Comparison of ENCODE assay signal across 20 cellular contexts in genomic region chr18:52569492-52569891, GRCh38.
DNase-seq lines count a peak whose midpoint lies in the region; ATAC-seq and TF ChIP-seq lines count a peak whose summit lies in the region.
"Had no signal": no experiment of that assay in that cellular context is flagged by ENCODE, and none has a peak within 500 bp of the region (broad histone marks: within the 10 kb centered on the region; RNA-seq: fewer than 3 reads in every experiment).

No MANE protein-coding gene starts in this region.

- TF ChIP-seq CTCF in RWPE2 (IDR thresholded peaks at IDR 0.05; ENCODE audit: poor library complexity, severe bottlenecking) (no peak), choroid plexus epithelial cell (conservative IDR thresholded peaks at IDR 0.05; ENCODE audit: low read depth, low read length) (no peak), suprapubic skin (IDR thresholded peaks at IDR 0.05) (no peak), thyroid gland (IDR thresholded peaks at IDR 0.05) (no peak)

- DNase-seq in HT1080 (ENCODE audit: low read depth) (peak; percentile 88), RWPE2 (ENCODE audit: low spot score) (no peak), choroid plexus epithelial cell (ENCODE audit: low read depth) (peak; percentile 25), SIG-M5 (lab: John Stamatoyannopoulos, UW) (no peak), suprapubic skin (ENCODE audit: low spot score in 2 of 2) (no peak), thyroid gland (no peak)
- DNase-seq in activated CD8-positive, alpha-beta memory T cell treated with anti-CD3 and anti-CD28 coated beads for 24 hours: no peak
- DNase-seq: DMS79, KG1, NCI-H1092 treated with DMSO at 0.1 percent for 48 hours, NCI-H146, NCI-H2029 treated with DMSO at 0.1 percent for 48 hours, NCI-H226, NCI-H510A treated with DMSO at 0.1 percent for 48 hours, NCI-H774, OCI-M1, Right ventricle myocardium superior had no signal

- H3K4me3 ChIP-seq in RWPE2 (ENCODE audit: severe bottlenecking): no peak overlapping the region
- H3K4me3 ChIP-seq in choroid plexus epithelial cell (ENCODE audit: low read depth, low read length): no peak overlapping the region
- H3K4me3 ChIP-seq in suprapubic skin: no peak overlapping the region
- H3K4me3 ChIP-seq in thyroid gland (replicated peaks in 1 of 3): no peak overlapping the region
- H3K4me3 ChIP-seq: SK-N-MC had no signal

- no peak for TF ChIP-seq POLR2A in suprapubic skin (IDR thresholded peaks at IDR 0.05)
- TF ChIP-seq POLR2A in thyroid gland (IDR thresholded peaks at IDR 0.05): no peak

- peak; percentile 44; the same call in 2 of the 3 replicates for ATAC-seq in RWPE2 (ENCODE audit: low read depth)
- ATAC-seq: HCT116 had no signal

- H3K36me3 ChIP-seq in RWPE2 (ENCODE audit: low read depth): no peaks in the 10 kb centered on the region
- H3K36me3 ChIP-seq in suprapubic skin: no peaks in the 10 kb centered on the region
- no peaks in the 10 kb centered on the region for H3K36me3 ChIP-seq in thyroid gland

- no peak for TF ChIP-seq EP300 in suprapubic skin (IDR thresholded peaks at IDR 0.05)

- intact Hi-C loops in thyroid gland (cut with DNase I): no loop called here

- H3K27ac ChIP-seq in RWPE2 (ENCODE audit: poor library complexity, severe bottlenecking): no peak overlapping the region
- H3K27ac ChIP-seq in suprapubic skin: no peak overlapping the region
- H3K27ac ChIP-seq in thyroid gland: no peak overlapping the region
- H3K27ac ChIP-seq: HL-60, SK-N-MC had no signal

- 46% methylated on average over 1 of the region's 1 CpG for WGBS in suprapubic skin
- 82% methylated on average over 1 of the region's 1 CpG for WGBS in thyroid gland, 2 donors

- H3K27me3 ChIP-seq in RWPE2 (ENCODE audit: insufficient read depth, poor library complexity, severe bottlenecking) (no peaks in the 10 kb centered on the region), suprapubic skin (no peaks in the 10 kb centered on the region), thyroid gland (no peaks in the 10 kb centered on the region)

- H3K9me3 ChIP-seq in RWPE2 (ENCODE audit: severe bottlenecking) (no peaks in the 10 kb centered on the region), suprapubic skin (no peaks in the 10 kb centered on the region), thyroid gland (no peaks in the 10 kb centered on the region)

- H3K4me1 ChIP-seq in RWPE2 (ENCODE audit: insufficient read depth, poor library complexity, severe bottlenecking): no peaks in the 10 kb centered on the region
- H3K4me1 ChIP-seq in suprapubic skin: no peaks in the 10 kb centered on the region
- no peaks in the 10 kb centered on the region for H3K4me1 ChIP-seq in thyroid gland

Comparison
In these comparisons a context has a peak if more than half of its experiments do, and no peak if none do; other contexts are left out.
1. DNase-seq: peak in HT1080 (single experiment) and choroid plexus epithelial cell (single experiment); none in RWPE2 (single experiment), SIG-M5 (single experiment), activated CD8-positive, alpha-beta memory T cell treated with anti-CD3 and anti-CD28 coated beads for 24 hours (single experiment), suprapubic skin (0 of 2) and thyroid gland (0 of 2).